Comparison of ENCODE assay signal across 20 cellular contexts in genomic region chr1:97903626-97904025, GRCh38. TPM values are rescaled to one million over a fixed set of nuclear protein-coding genes. Genes with fewer than 3 reads are reported as not detected.
A peak's percentile ranks its signal among the peaks of the same experiment; 100 is the strongest.
DNase-seq lines count a peak whose midpoint lies in the region; ATAC-seq and TF ChIP-seq lines count a peak whose summit lies in the region.
"Had no signal": no experiment of that assay in that cellular context is flagged by ENCODE, and none has a peak within 500 bp of the region (broad histone marks: within the 10 kb centered on the region; RNA-seq: fewer than 3 reads in every experiment).

No MANE protein-coding gene starts in this region.

- peaks cover 10% of the 10 kb centered on the region for H3K36me3 ChIP-seq in ACC112 (ENCODE audit: insufficient read depth, low read length)
- H3K36me3 ChIP-seq in lower lobe of right lung = no peaks in the 10 kb centered on the region
- H3K36me3 ChIP-seq in thyroid gland = no peaks in the 10 kb centered on the region
- H3K36me3 ChIP-seq: heart right ventricle, neutrophil, stomach, WERI-Rb-1 had no signal

- peaks cover 73% of the 10 kb centered on the region for H3K79me2 ChIP-seq in ACC112 (ENCODE audit: control insufficient read depth, insufficient read depth, low read length, unreplicated experiment)

- 11 to 14% methylated on average over 1 of the region's 1 CpG for WGBS in thyroid gland, 2 donors

- no peak for TF ChIP-seq POLR2A in thyroid gland (IDR thresholded peaks at IDR 0.05)

- H3K27ac ChIP-seq in ACC112 (ENCODE audit: low read depth, low read length) = peak overlapping the region; percentile 85
- H3K27ac ChIP-seq in lower lobe of right lung = peak overlapping the region; percentile 34
- no peak overlapping the region for H3K27ac ChIP-seq in thyroid gland
- H3K27ac ChIP-seq: epithelial cell of prostate, WERI-Rb-1 had no signal

- ATAC-seq in lower lobe of right lung (no peak), HG03439 (IDR thresholded peaks at IDR 0.05; ENCODE audit: unreplicated experiment) (no peak)
- ATAC-seq: CD8-positive, alpha-beta T cell; heart right ventricle had no signal

- TF ChIP-seq CTCF in lower lobe of right lung (IDR thresholded peaks at IDR 0.05) = no peak
- no peak for TF ChIP-seq CTCF in thyroid gland (IDR thresholded peaks at IDR 0.05)

- no peaks in the 10 kb centered on the region for H3K27me3 ChIP-seq in ACC112 (ENCODE audit: insufficient read depth, low read length)
- no peaks in the 10 kb centered on the region for H3K27me3 ChIP-seq in lower lobe of right lung (ENCODE audit: low read depth)
- H3K27me3 ChIP-seq in thyroid gland = no peaks in the 10 kb centered on the region
- H3K27me3 ChIP-seq: heart right ventricle, neutrophil, stomach had no signal

- H3K4me1 ChIP-seq in ACC112 (ENCODE audit: control insufficient read depth, insufficient read depth, low read length, unreplicated experiment) (peaks cover 85% of the 10 kb centered on the region), lower lobe of right lung (peaks cover 69% of the 10 kb centered on the region), thyroid gland (peaks cover 6 to 7% of the 10 kb centered on the region in 2 donors)

- H2AFZ ChIP-seq in ACC112 (ENCODE audit: low read length, unreplicated experiment) = no peak overlapping the region

- no peaks in the 10 kb centered on the region for H3K9me3 ChIP-seq in lower lobe of right lung
- no peaks in the 10 kb centered on the region for H3K9me3 ChIP-seq in thyroid gland
- H3K9me3 ChIP-seq: neutrophil, stomach had no signal

- intact Hi-C loops in lower lobe of right lung (cut with DNase I) = no loop called here
- intact Hi-C loops in thyroid gland (cut with DNase I) = no loop called here

- H3K4me3 ChIP-seq in ACC112 (ENCODE audit: low read depth, low read length) (peak overlapping the region; percentile 41), lower lobe of right lung (no peak overlapping the region), thyroid gland (replicated peaks in 1 of 3) (no peak overlapping the region)
- H3K4me3 ChIP-seq: stomach had no signal

- peak; percentile 42 to 71 for DNase-seq in NCI-H446 (lab: John Stamatoyannopoulos, UW)
- peak; percentile 14 to 60 for DNase-seq in dermis microvascular lymphatic vessel endothelial cell (ENCODE audit: low read depth in 2 of 2)
- DNase-seq in lower lobe of right lung = no peak
- DNase-seq in medulla oblongata (ENCODE audit: extremely low spot score) = no peak
- DNase-seq in thyroid gland = no peak
- DNase-seq in activated CD4-positive, alpha-beta T cell treated with anti-CD3 and anti-CD28 coated beads for 1 hour = no peak
- DNase-seq: CD8-positive, alpha-beta T cell; cerebellar nuclear complex; Kasumi-1; NCI-H1436 treated with DMSO at 0.1 percent for 48 hours; NCI-H226; retina; stimulated activated CD4-positive, alpha-beta T cell treated with anti-CD3 and anti-CD28 coated beads, Interleukin-1b, Interleukin-23, amount 100 ng/mL, for 48 hours; stomach; WERI-Rb-1 had no signal

RNA-seq across cellular contexts. Expression of gene DPYD, which starts 17.2 kb away (rescaled TPM):
- total RNA-seq in dermis microvascular lymphatic vessel endothelial cell = 12.6 and 15.2 TPM in 2 replicates
- total RNA-seq in lower lobe of right lung = 91.9 TPM
- 10 to 100 TPM; 27.3 to 54.0 (median 39.5) TPM for total RNA-seq in thyroid gland

Comparison
In these comparisons a context has a peak if more than half of its experiments do, and no peak if none do; other contexts are left out.
1. H3K27ac ChIP-seq: peak in ACC112 (single experiment) and lower lobe of right lung (single experiment); none in thyroid gland (0 of 3).
2. DNase-seq: peak in NCI-H446 (2 of 2) and dermis microvascular lymphatic vessel endothelial cell (2 of 2); none in lower lobe of right lung (single experiment), medulla oblongata (single experiment), thyroid gland (0 of 2) and activated CD4-positive, alpha-beta T cell treated with anti-CD3 and anti-CD28 coated beads for 1 hour (single experiment).